ENCODE assay signal across 8 cellular contexts in the genomic region with DNA sequence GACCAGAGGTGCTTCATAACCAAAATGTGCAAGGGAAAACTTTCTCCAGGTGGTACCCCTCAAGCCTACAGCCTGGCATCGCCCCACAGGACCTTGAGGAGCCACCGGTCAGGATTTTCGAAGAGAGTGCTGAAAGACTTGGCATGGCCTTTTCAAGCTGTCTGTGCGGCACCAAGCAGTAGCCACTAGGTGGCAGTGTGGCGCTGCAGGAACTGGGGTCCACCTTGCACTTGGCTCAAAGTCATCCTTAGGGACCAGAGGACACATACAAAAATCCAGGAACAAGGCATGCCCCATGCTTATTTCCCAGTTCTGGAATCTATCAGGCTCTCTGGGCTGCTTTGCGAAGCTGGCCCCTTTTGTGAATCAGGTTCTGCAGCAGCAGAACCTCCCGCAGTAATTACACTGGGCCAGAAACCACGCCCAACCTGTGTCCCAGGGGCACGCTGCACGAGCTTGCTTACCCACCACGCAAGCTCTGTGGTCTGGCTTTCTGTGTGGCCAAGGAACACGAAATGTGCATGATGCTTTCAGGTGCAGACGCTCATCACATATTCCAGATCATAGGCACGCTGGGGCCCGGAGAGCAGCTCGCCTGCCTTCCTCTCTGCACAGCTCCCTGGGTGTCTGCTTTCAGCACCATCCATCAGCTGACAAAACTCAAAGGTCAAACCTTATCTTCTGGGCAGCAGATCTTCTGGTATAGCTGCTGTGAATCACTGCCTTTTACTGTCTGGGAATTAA.
DNase-seq lines count a peak whose midpoint lies in the region; ATAC-seq and TF ChIP-seq lines count a peak whose summit lies in the region.

No MANE protein-coding gene starts in this region.

- H3K79me2 ChIP-seq in PC-3 (ENCODE audit: low read length): no peaks in the 10 kb centered on the region

- no peak overlapping the region for H3K4me3 Mint-ChIP-seq in naive thymus-derived CD8-positive, alpha-beta T cell
- no peak overlapping the region for H3K4me3 Mint-ChIP-seq in stimulated activated effector memory CD8-positive, alpha-beta T cell treated with anti-CD3 and anti-CD28 coated beads, Interleukin-12 subunit alpha, Interleukin-12 subunit beta, amount 100 ng/mL, for 72 hours

- BruUV-seq in PC-3 (replicated peaks; lab: Mats Ljungman, UMichigan): no TSS peak

- peaks cover 0 to under 1% (median 0%) of the 10 kb centered on the region in 4 donors for H3K4me1 Mint-ChIP-seq in naive thymus-derived CD8-positive, alpha-beta T cell
- peaks cover 1% of the 10 kb centered on the region for H3K4me1 Mint-ChIP-seq in stimulated activated effector memory CD8-positive, alpha-beta T cell treated with anti-CD3 and anti-CD28 coated beads, Interleukin-12 subunit alpha, Interleukin-12 subunit beta, amount 100 ng/mL, for 72 hours

- H3K4me1 ChIP-seq in BE2C (peaks cover 33% of the 10 kb centered on the region), PC-3 (ENCODE audit: insufficient read depth, low read length) (0 out of 2 replicates have a peak, but pooled peaks cover under 1% of the 10 kb centered on the region), esophagus muscularis mucosa (peaks cover 9 to 38% (median 36%) of the 10 kb centered on the region in 4 donors)

- no peak overlapping the region for H2AFZ ChIP-seq in PC-3 (ENCODE audit: low read length)

- TF ChIP-seq EP300 in esophagus muscularis mucosa (IDR thresholded peaks at IDR 0.05): no peak

- H3K4me3 ChIP-seq in BE2C (ENCODE audit: low read depth, low read length): no peak overlapping the region
- no peak overlapping the region for H3K4me3 ChIP-seq in PC-3 (ENCODE audit: low read length)
- H3K4me3 ChIP-seq in esophagus muscularis mucosa: no peak overlapping the region

- POLR2A ChIA-PET in PC-3 (lab: Charles Lee; ENCODE audit: unreplicated experiment): no interaction called here
- POLR2A ChIA-PET in naive thymus-derived CD8-positive, alpha-beta T cell (lab: Charles Lee): no interaction called here

- no peak overlapping the region for H3K9ac ChIP-seq in PC-3 (ENCODE audit: low read length)

- H3K27me3 Mint-ChIP-seq in naive thymus-derived CD8-positive, alpha-beta T cell: peaks cover under 1 to 19% (median 8%) of the 10 kb centered on the region in 5 donors

- H3K36me3 ChIP-seq in BE2C (peaks cover 23% of the 10 kb centered on the region), PC-3 (ENCODE audit: low read depth, low read length) (no peaks in the 10 kb centered on the region), esophagus muscularis mucosa (peaks cover 0 to 7% (median 5%) of the 10 kb centered on the region in 4 donors)

- H3K27ac Mint-ChIP-seq in naive thymus-derived CD8-positive, alpha-beta T cell: no peak overlapping the region
- peak overlapping the region; percentile 70 for H3K27ac Mint-ChIP-seq in stimulated activated effector memory CD8-positive, alpha-beta T cell treated with anti-CD3 and anti-CD28 coated beads, Interleukin-12 subunit alpha, Interleukin-12 subunit beta, amount 100 ng/mL, for 72 hours

- no peaks in the 10 kb centered on the region for H3F3A ChIP-seq in PC-3 (ENCODE audit: low read length, unreplicated experiment)

- intact Hi-C loops in PC-3 (cut with micrococcal nuclease): loop anchor here (2.0 kb wide), 1 partner anchor 606 kb away; no protein-coding TSS in a partner anchor
- intact Hi-C loops in esophagus muscularis mucosa (cut with DNase I): loop anchor here (2.0 to 10.0 kb wide), 3 partner anchors 196 to 606 kb away; no protein-coding TSS in a partner anchor

- peak; percentile 57 for ATAC-seq in GM19035 (IDR thresholded peaks at IDR 0.05; ENCODE audit: unreplicated experiment)
- ATAC-seq in PC-3: peak; percentile 88
- ATAC-seq in naive thymus-derived CD8-positive, alpha-beta T cell: peak; percentile 63 to 85
- peak; percentile 71 for ATAC-seq in stimulated activated effector memory CD8-positive, alpha-beta T cell treated with anti-CD3 and anti-CD28 coated beads, Interleukin-12 subunit alpha, Interleukin-12 subunit beta, amount 100 ng/mL, for 72 hours

- CTCF ChIA-PET in PC-3 (lab: Charles Lee): interaction anchor here (0.6 kb wide), 1 partner anchor 607 kb away, joined by 3 read pairs; no protein-coding TSS in a partner anchor

- no peaks in the 10 kb centered on the region for H3K9me3 ChIP-seq in BE2C
- no peaks in the 10 kb centered on the region for H3K9me3 ChIP-seq in PC-3 (ENCODE audit: low read length)
- H3K9me3 ChIP-seq in esophagus muscularis mucosa: no peaks in the 10 kb centered on the region

- no peaks in the 10 kb centered on the region for H3K27me3 ChIP-seq in BE2C
- H3K27me3 ChIP-seq in PC-3 (ENCODE audit: low read length): no peaks in the 10 kb centered on the region
- peaks cover 0 to 22% (median 0%) of the 10 kb centered on the region in 4 donors for H3K27me3 ChIP-seq in esophagus muscularis mucosa

- H3K4me2 ChIP-seq in PC-3 (ENCODE audit: low read length): no peak overlapping the region

- H4K20me1 ChIP-seq in PC-3 (ENCODE audit: low read length): no peaks in the 10 kb centered on the region

- peak; percentile 98 for TF ChIP-seq CTCF in BE2C (IDR thresholded peaks at IDR 0.05; ENCODE audit: low read depth, low read length)
- TF ChIP-seq CTCF in PC-3 (conservative IDR thresholded peaks at IDR 0.05; ENCODE audit: low read depth, low read length): peak; percentile 95
- peak; percentile 87 to 99 (median 93) for TF ChIP-seq CTCF in esophagus muscularis mucosa (IDR thresholded peaks at IDR 0.05)

- H3K27ac ChIP-seq in PC-3 (ENCODE audit: low read length) (no peak overlapping the region), esophagus muscularis mucosa (replicated peaks in 1 of 4) (peak overlapping the region in 3 of 4 donors; percentile 31 to 61 (median 36))

- peak; percentile 91 for DNase-seq in BE2C
- DNase-seq in HT1080 (ENCODE audit: low read depth): peak; percentile 64
- DNase-seq in PC-3: peak; percentile 86
- DNase-seq in activated T-cell treated with anti-CD3 and anti-CD28 coated beads for 4 hours: peak; percentile 57
- DNase-seq in esophagus muscularis mucosa (ENCODE audit: extremely low spot score): peak; percentile 94
- DNase-seq in naive thymus-derived CD8-positive, alpha-beta T cell: peak; percentile 44 to 82 (median 67)
- DNase-seq in stimulated activated effector memory CD8-positive, alpha-beta T cell treated with anti-CD3 and anti-CD28 coated beads, Interleukin-12 subunit alpha, Interleukin-12 subunit beta, amount 100 ng/mL, for 72 hours (ENCODE audit: low spot score in 2 of 2): peak; percentile 69 to 82

- H3K9me2 ChIP-seq in PC-3 (replicated peaks; ENCODE audit: low read length): no peaks in the 10 kb centered on the region

- TF ChIP-seq POLR2A in esophagus muscularis mucosa (IDR thresholded peaks at IDR 0.05; ENCODE audit: low read depth): no peak

- WGBS in esophagus muscularis mucosa: 36% methylated on average over 15 of the region's 16 CpGs

- H3K36me3 Mint-ChIP-seq in naive thymus-derived CD8-positive, alpha-beta T cell: peaks cover 0 to 22% (median 0%) of the 10 kb centered on the region in 3 donors
- H3K36me3 Mint-ChIP-seq in stimulated activated effector memory CD8-positive, alpha-beta T cell treated with anti-CD3 and anti-CD28 coated beads, Interleukin-12 subunit alpha, Interleukin-12 subunit beta, amount 100 ng/mL, for 72 hours: peaks cover 50% of the 10 kb centered on the region

- no peaks in the 10 kb centered on the region for H3K9me3 Mint-ChIP-seq in naive thymus-derived CD8-positive, alpha-beta T cell
- H3K9me3 Mint-ChIP-seq in stimulated activated effector memory CD8-positive, alpha-beta T cell treated with anti-CD3 and anti-CD28 coated beads, Interleukin-12 subunit alpha, Interleukin-12 subunit beta, amount 100 ng/mL, for 72 hours: no peaks in the 10 kb centered on the region
